In the genomic region with DNA sequence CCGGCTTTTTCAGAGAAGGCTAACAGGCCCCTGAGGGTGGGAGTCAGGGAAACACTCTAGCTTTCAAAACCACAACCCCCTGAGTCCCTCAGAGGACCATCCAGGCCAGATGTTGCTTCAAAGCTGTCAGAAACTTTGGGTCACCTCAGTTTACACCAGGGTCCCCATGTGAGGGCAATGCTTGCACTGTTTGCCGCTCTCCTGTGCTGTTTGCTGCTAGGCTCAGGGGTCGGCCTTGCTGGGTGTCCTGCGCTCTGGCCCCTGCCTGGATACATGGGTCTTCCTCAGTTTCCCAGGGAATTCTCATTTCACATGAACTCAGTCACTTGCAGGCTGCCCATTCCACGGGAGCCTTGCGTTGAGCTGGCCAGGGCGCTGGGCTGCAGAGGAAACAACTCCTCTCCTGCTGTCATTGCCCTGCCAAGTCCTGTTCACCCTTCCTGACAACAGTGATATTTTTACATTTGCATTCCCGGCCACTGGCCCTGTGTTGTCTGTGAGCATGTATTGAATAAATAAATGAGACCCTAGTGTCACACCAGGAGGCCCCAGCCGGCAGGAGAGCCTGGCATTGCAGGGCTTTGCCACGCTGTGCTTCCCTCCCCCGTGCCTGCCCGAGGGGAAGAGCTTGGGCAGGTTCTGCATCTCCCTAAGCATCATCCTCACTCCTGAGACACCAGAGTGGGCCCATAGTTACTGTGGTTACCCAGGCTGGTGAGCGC, we compare ENCODE assay signal across 20 cellular contexts.
"Had no signal": no experiment of that assay in that cellular context is flagged by ENCODE, and none has a peak within 500 bp of the region (broad histone marks: within the 10 kb centered on the region; RNA-seq: fewer than 3 reads in every experiment).

No MANE protein-coding gene starts in this region.

- DNase-seq: activated CD4-positive, alpha-beta T cell treated with anti-CD3 and anti-CD28 coated beads for 36 hours; activated CD4-positive, alpha-beta T cell treated with anti-CD3 and anti-CD28 coated beads, Interleukin-2, amount 50 U/mL, for 48 hours; activated naive CD4-positive, alpha-beta T cell; activated naive CD8-positive, alpha-beta T cell treated with anti-CD3 and anti-CD28 coated beads, Interleukin-2, amount 10 ng/mL, durations not matched to agents 7 days and 5 days; activated T-cell treated with anti-CD3 and anti-CD28 coated beads, Interleukin-2, amount 50 U/mL, for 1 hour; amniotic stem cell; colonic mucosa; heart right ventricle; left colon; naive B cell; occipital lobe; retina; stimulated activated CD4-positive, alpha-beta T cell treated with anti-CD3 and anti-CD28 coated beads, Interleukin-2, amount 100 ng/mL, for 48 hours; stimulated activated naive CD4-positive, alpha-beta T cell treated with Interleukin-2 at 50 U/mL for 16 hours; T1000 had no signal

- H3K36me3 ChIP-seq: breast epithelium, colonic mucosa, heart right ventricle had no signal

- H3K9me3 ChIP-seq: breast epithelium, colonic mucosa had no signal

- H3K4me1 ChIP-seq: breast epithelium, colonic mucosa, heart right ventricle had no signal

- H3K27ac ChIP-seq: breast epithelium, colonic mucosa, epithelial cell of prostate, heart right ventricle had no signal

- H3K27me3 Mint-ChIP-seq: activated CD4-positive, alpha-beta T cell treated with anti-CD3 and anti-CD28 coated beads for 36 hours had no signal

- H3K27me3 ChIP-seq: breast epithelium, colonic mucosa had no signal

- H3K4me3 ChIP-seq: breast epithelium, colonic mucosa, heart right ventricle, lung had no signal

- H3K4me1 Mint-ChIP-seq: activated CD4-positive, alpha-beta T cell treated with anti-CD3 and anti-CD28 coated beads for 36 hours had no signal

- H3K4me3 Mint-ChIP-seq: activated CD4-positive, alpha-beta T cell treated with anti-CD3 and anti-CD28 coated beads for 36 hours; activated naive CD8-positive, alpha-beta T cell treated with anti-CD3 and anti-CD28 coated beads, Interleukin-2, amount 10 ng/mL, durations not matched to agents 7 days and 5 days; T-helper 1 cell treated with Interleukin-12 subunit alpha and Interleukin-12 subunit beta and Interleukin-4 antibody, amounts not matched to agents 30 μg/mL and 1 μg/mL, for 36 hours; WTC11 had no signal

- H3K9me3 Mint-ChIP-seq: activated naive CD8-positive, alpha-beta T cell treated with anti-CD3 and anti-CD28 coated beads, Interleukin-2, amount 10 ng/mL, durations not matched to agents 7 days and 5 days; naive B cell; T-helper 1 cell treated with Interleukin-12 subunit alpha and Interleukin-12 subunit beta and Interleukin-4 antibody, amounts not matched to agents 30 μg/mL and 1 μg/mL, for 36 hours had no signal

- H3K27ac Mint-ChIP-seq: activated CD4-positive, alpha-beta T cell treated with anti-CD3 and anti-CD28 coated beads for 36 hours; activated naive CD8-positive, alpha-beta T cell treated with anti-CD3 and anti-CD28 coated beads, Interleukin-2, amount 10 ng/mL, durations not matched to agents 7 days and 5 days; naive B cell; T-helper 1 cell treated with Interleukin-12 subunit alpha and Interleukin-12 subunit beta and Interleukin-4 antibody, amounts not matched to agents 30 μg/mL and 1 μg/mL, for 36 hours had no signal

- ATAC-seq: activated CD4-positive, alpha-beta T cell treated with anti-CD3 and anti-CD28 coated beads for 36 hours; left colon; WTC11 had no signal

- H3K36me3 Mint-ChIP-seq: activated naive CD8-positive, alpha-beta T cell treated with anti-CD3 and anti-CD28 coated beads, Interleukin-2, amount 10 ng/mL, durations not matched to agents 7 days and 5 days; naive B cell; WTC11 had no signal
